15 cellular contexts compared by ENCODE assay signal in the genomic region with DNA sequence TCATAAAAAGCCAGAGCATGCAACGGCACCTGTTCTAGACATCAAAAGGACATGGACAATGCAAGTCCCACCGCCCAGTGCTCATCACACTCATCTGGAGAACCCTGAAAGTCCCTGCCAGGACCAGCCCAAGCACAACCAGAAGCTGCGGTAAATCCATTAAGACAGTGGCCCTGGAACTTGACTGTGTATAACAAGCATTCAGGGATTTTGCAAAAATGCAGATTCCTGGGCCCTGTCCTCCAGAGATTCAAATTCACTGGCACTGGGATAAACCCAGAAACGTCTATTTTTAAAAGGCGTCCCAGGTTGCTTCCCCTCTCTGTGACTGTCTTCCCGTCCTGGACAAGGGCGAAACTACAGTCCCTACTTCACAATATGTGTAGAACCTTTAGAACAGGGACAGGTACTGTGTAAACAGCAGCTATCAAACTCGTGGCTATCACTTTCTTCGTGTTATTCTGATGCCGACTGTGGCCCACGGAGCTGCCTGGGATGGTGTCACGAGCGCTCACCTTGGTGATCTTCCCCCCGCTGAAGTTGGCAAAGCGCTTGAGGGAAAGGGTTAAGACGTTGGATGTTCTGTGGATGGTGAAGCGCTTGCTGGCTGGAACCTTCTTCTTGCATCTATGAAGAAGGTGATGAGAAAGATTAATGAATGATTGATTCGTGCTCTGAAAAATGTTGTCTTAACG. TPM values are rescaled to one million over a fixed set of nuclear protein-coding genes. Genes with fewer than 3 reads are reported as not detected.
DNase-seq lines count a peak whose midpoint lies in the region; ATAC-seq and TF ChIP-seq lines count a peak whose summit lies in the region.
"Had no signal": no experiment of that assay in that cellular context is flagged by ENCODE, and none has a peak within 500 bp of the region (broad histone marks: within the 10 kb centered on the region; RNA-seq: fewer than 3 reads in every experiment).

No MANE protein-coding gene starts in this region.

- H3K27me3 ChIP-seq in Peyer's patch = no peaks in the 10 kb centered on the region
- H3K27me3 ChIP-seq: tibial artery had no signal

- TF ChIP-seq CTCF in Peyer's patch (IDR thresholded peaks at IDR 0.05) = no peak
- TF ChIP-seq CTCF in endothelial cell (IDR thresholded peaks at IDR 0.05; ENCODE audit: unreplicated experiment) = no peak

- CTCF ChIA-PET in activated CD4-positive, alpha-beta T cell treated with anti-CD3 and anti-CD28 coated beads, Interleukin-2, amount 10 ng/mL, durations not matched to agents 7 days and 5 days (lab: Charles Lee) = interaction anchor here (0.9 to 5.1 kb wide), 6 partner anchors 11 to 33 kb away, joined by 3 to 16 read pairs (median 4); no protein-coding TSS in a partner anchor

- H3K4me1 ChIP-seq in Peyer's patch = peaks cover 0 to 13% (median 0%) of the 10 kb centered on the region in 4 donors

- peaks cover 0 to 96% (median 0%) of the 10 kb centered on the region in 3 donors for H3K36me3 ChIP-seq in Peyer's patch

- H3K27me3 Mint-ChIP-seq in activated CD4-positive, alpha-beta T cell treated with anti-CD3 and anti-CD28 coated beads, Interleukin-2, amount 10 ng/mL, durations not matched to agents 7 days and 5 days = no peaks in the 10 kb centered on the region
- H3K27me3 Mint-ChIP-seq in endothelial cell (ENCODE audit: unreplicated experiment) = no peaks in the 10 kb centered on the region
- no peaks in the 10 kb centered on the region for H3K27me3 Mint-ChIP-seq in stimulated activated memory B cell treated with anti-CD40 and anti-IgM and Interleukin-4, amounts not matched to agents 10 μg/mL and 1 μg/mL and 100 μg/mL, for 72 hours

- POLR2A ChIA-PET in activated CD4-positive, alpha-beta T cell treated with anti-CD3 and anti-CD28 coated beads, Interleukin-2, amount 10 ng/mL, durations not matched to agents 7 days and 5 days (lab: Charles Lee) = no interaction called here

- H3K4me3 Mint-ChIP-seq in activated CD4-positive, alpha-beta T cell treated with anti-CD3 and anti-CD28 coated beads, Interleukin-2, amount 10 ng/mL, durations not matched to agents 7 days and 5 days = peak overlapping the region; percentile 65
- peak overlapping the region; percentile 2 for H3K4me3 Mint-ChIP-seq in endothelial cell (ENCODE audit: unreplicated experiment)
- H3K4me3 Mint-ChIP-seq in stimulated activated memory B cell treated with anti-CD40 and anti-IgM and Interleukin-4, amounts not matched to agents 10 μg/mL and 1 μg/mL and 100 μg/mL, for 72 hours = no peak overlapping the region

- ATAC-seq in stimulated activated memory B cell treated with anti-CD40 and anti-IgM and Interleukin-4, amounts not matched to agents 10 μg/mL and 1 μg/mL and 100 μg/mL, for 72 hours = no peak
- no peak for ATAC-seq in HG02642 (IDR thresholded peaks at IDR 0.05; ENCODE audit: poor library complexity, unreplicated experiment)

- H3K27ac Mint-ChIP-seq in activated CD4-positive, alpha-beta T cell treated with anti-CD3 and anti-CD28 coated beads, Interleukin-2, amount 10 ng/mL, durations not matched to agents 7 days and 5 days = peak overlapping the region; percentile 91
- peak overlapping the region; percentile 98 for H3K27ac Mint-ChIP-seq in endothelial cell (ENCODE audit: unreplicated experiment)
- peak overlapping the region; percentile 43 for H3K27ac Mint-ChIP-seq in stimulated activated memory B cell treated with anti-CD40 and anti-IgM and Interleukin-4, amounts not matched to agents 10 μg/mL and 1 μg/mL and 100 μg/mL, for 72 hours

- no peak overlapping the region for H3K4me3 ChIP-seq in Peyer's patch
- H3K4me3 ChIP-seq: tibial artery had no signal

- peaks cover 82% of the 10 kb centered on the region for H3K36me3 Mint-ChIP-seq in activated CD4-positive, alpha-beta T cell treated with anti-CD3 and anti-CD28 coated beads, Interleukin-2, amount 10 ng/mL, durations not matched to agents 7 days and 5 days (ENCODE audit: low read depth)
- peaks cover 46% of the 10 kb centered on the region for H3K36me3 Mint-ChIP-seq in endothelial cell (ENCODE audit: low read depth, unreplicated experiment)
- peaks cover 59% of the 10 kb centered on the region for H3K36me3 Mint-ChIP-seq in stimulated activated memory B cell treated with anti-CD40 and anti-IgM and Interleukin-4, amounts not matched to agents 10 μg/mL and 1 μg/mL and 100 μg/mL, for 72 hours

- no peaks in the 10 kb centered on the region for H3K9me3 ChIP-seq in Peyer's patch
- H3K9me3 ChIP-seq: tibial artery had no signal

- no peak for TF ChIP-seq POLR2A in Peyer's patch (IDR thresholded peaks at IDR 0.05)

- H3K4me1 Mint-ChIP-seq in activated CD4-positive, alpha-beta T cell treated with anti-CD3 and anti-CD28 coated beads, Interleukin-2, amount 10 ng/mL, durations not matched to agents 7 days and 5 days = peaks cover 66% of the 10 kb centered on the region
- peaks cover 38% of the 10 kb centered on the region for H3K4me1 Mint-ChIP-seq in endothelial cell (ENCODE audit: unreplicated experiment)
- peaks cover 13% of the 10 kb centered on the region for H3K4me1 Mint-ChIP-seq in stimulated activated memory B cell treated with anti-CD40 and anti-IgM and Interleukin-4, amounts not matched to agents 10 μg/mL and 1 μg/mL and 100 μg/mL, for 72 hours

- no peaks in the 10 kb centered on the region for H3K9me3 Mint-ChIP-seq in activated CD4-positive, alpha-beta T cell treated with anti-CD3 and anti-CD28 coated beads, Interleukin-2, amount 10 ng/mL, durations not matched to agents 7 days and 5 days
- H3K9me3 Mint-ChIP-seq in endothelial cell (ENCODE audit: unreplicated experiment) = no peaks in the 10 kb centered on the region
- H3K9me3 Mint-ChIP-seq in stimulated activated memory B cell treated with anti-CD40 and anti-IgM and Interleukin-4, amounts not matched to agents 10 μg/mL and 1 μg/mL and 100 μg/mL, for 72 hours = no peaks in the 10 kb centered on the region

- no peak for DNase-seq in activated CD4-positive, alpha-beta T cell treated with anti-CD3 and anti-CD28 coated beads, Interleukin-2, amount 10 ng/mL, durations not matched to agents 7 days and 5 days
- DNase-seq in activated CD4-positive, alpha-beta T cell treated with anti-CD3 and anti-CD28 coated beads for 48 hours = no peak
- no peak for DNase-seq in Peyer's patch
- no peak for DNase-seq in endothelial cell (ENCODE audit: low spot score)
- no peak for DNase-seq in germinal center (ENCODE audit: low spot score)
- DNase-seq in NCI-H187 treated with DMSO at 0.1 percent for 48 hours (lab: John Stamatoyannopoulos, UW) = no peak
- DNase-seq: amygdala, DMS53, foreskin melanocyte, Karpas-422, NCI-H2029, NCI-H82, tibial artery had no signal

- H3K27ac ChIP-seq in Peyer's patch = peak overlapping the region; percentile 29 to 73 (median 64)
- H3K27ac ChIP-seq: tibial artery had no signal

RNA-seq across cellular contexts. Expression of gene USP36, which starts 22.3 kb away (rescaled TPM):
- total RNA-seq in activated CD4-positive, alpha-beta T cell treated with anti-CD3 and anti-CD28 coated beads, Interleukin-2, amount 10 ng/mL, durations not matched to agents 7 days and 5 days = 10 to 100 TPM; 79.0 to 92.9 TPM
- total RNA-seq in Peyer's patch = 100 to 1,000 TPM in 1 of 4 donors, 10 to 100 TPM in 3; 20.7 to 130 (median 59.9) TPM
- 56.7 TPM for total RNA-seq in endothelial cell (ENCODE audit: unreplicated experiment)

RNA-seq across cellular contexts. Expression of gene CYTH1, which starts 36.2 kb away (rescaled TPM):
- total RNA-seq in activated CD4-positive, alpha-beta T cell treated with anti-CD3 and anti-CD28 coated beads, Interleukin-2, amount 10 ng/mL, durations not matched to agents 7 days and 5 days = 100 to 1,000 TPM; 244 to 251 TPM
- 100 to 1,000 TPM in 2 of 4 donors, 10 to 100 TPM in 2; 88.3 to 262 (median 109) TPM for total RNA-seq in Peyer's patch
- 73.3 TPM for total RNA-seq in endothelial cell (ENCODE audit: unreplicated experiment)

Comparison
In these comparisons a context has a peak if more than half of its experiments do, and no peak if none do; other contexts are left out.
1. H3K27ac Mint-ChIP-seq: peak in every context shown above with its lines; median percentile 98 in endothelial cell; 91 in activated CD4-positive, alpha-beta T cell treated with anti-CD3 and anti-CD28 coated beads, Interleukin-2, amount 10 ng/mL, durations not matched to agents 7 days and 5 days; 43 in stimulated activated memory B cell treated with anti-CD40 and anti-IgM and Interleukin-4, amounts not matched to agents 10 μg/mL and 1 μg/mL and 100 μg/mL, for 72 hours.